Comparison of ENCODE assay signal across 17 cellular contexts in the genomic region with DNA sequence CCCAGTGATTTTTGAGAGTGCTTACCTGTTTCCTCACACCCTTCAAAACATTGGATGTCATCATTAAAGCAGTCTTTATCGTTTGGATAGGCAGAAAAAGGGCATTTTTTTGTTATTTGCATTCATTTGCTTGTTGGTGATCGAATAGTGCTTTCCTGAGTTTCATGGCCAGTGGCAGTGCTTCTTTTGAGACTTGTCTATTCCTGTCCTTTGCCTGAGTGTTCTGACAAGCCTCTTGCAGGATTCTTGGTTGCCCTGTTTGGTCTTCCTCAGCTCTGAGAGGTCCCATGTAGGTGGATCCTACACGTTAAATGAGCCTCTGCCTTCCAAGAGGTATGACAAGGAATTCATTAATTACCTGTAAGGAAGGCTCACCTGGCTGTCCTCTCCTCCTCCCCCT. TPM values are rescaled to one million over a fixed set of nuclear protein-coding genes. Genes with fewer than 3 reads are reported as not detected.
DNase-seq lines count a peak whose midpoint lies in the region; ATAC-seq and TF ChIP-seq lines count a peak whose summit lies in the region.
"Had no signal": no experiment of that assay in that cellular context is flagged by ENCODE, and none has a peak within 500 bp of the region (broad histone marks: within the 10 kb centered on the region; RNA-seq: fewer than 3 reads in every experiment).

No MANE protein-coding gene starts in this region.

- intact Hi-C loops in Caco-2 (cut with micrococcal nuclease; ENCODE audit: unreplicated experiment) = no loop called here
- intact Hi-C loops in activated naive CD4-positive, alpha-beta T cell treated with anti-CD3 and anti-CD28 coated beads for 36 hours (cut with micrococcal nuclease) = no loop called here

- no peak overlapping the region for H3K4me3 ChIP-seq in BLaER1
- no peak overlapping the region for H3K4me3 ChIP-seq in RWPE2 (ENCODE audit: severe bottlenecking)
- no peak overlapping the region for H3K4me3 ChIP-seq in epithelial cell of esophagus (ENCODE audit: low read length)
- H3K4me3 ChIP-seq in Caco-2 (ENCODE audit: low read depth, low read length) = no peak overlapping the region
- H3K4me3 ChIP-seq: BLaER1 treated with 17β-estradiol and CSF1 and Interleukin-3, amounts not matched to agents 10 nM and 100 nM; GM12878 had no signal

- H3K9me3 ChIP-seq in BLaER1 = no peaks in the 10 kb centered on the region
- no peaks in the 10 kb centered on the region for H3K9me3 ChIP-seq in RWPE2 (ENCODE audit: severe bottlenecking)
- no peaks in the 10 kb centered on the region for H3K9me3 ChIP-seq in Caco-2
- H3K9me3 ChIP-seq: BLaER1 treated with 17β-estradiol and CSF1 and Interleukin-3, amounts not matched to agents 10 nM and 100 nM had no signal

- H3K27ac Mint-ChIP-seq in Caco-2 (ENCODE audit: unreplicated experiment) = no peak overlapping the region
- H3K27ac Mint-ChIP-seq in activated naive CD4-positive, alpha-beta T cell treated with anti-CD3 and anti-CD28 coated beads for 36 hours = no peak overlapping the region
- H3K27ac Mint-ChIP-seq: CD8-positive, alpha-beta T cell; H9 had no signal

- H3K4me1 ChIP-seq in BLaER1 (peaks cover 95% of the 10 kb centered on the region), RWPE2 (ENCODE audit: insufficient read depth, poor library complexity, severe bottlenecking) (peaks cover 32% of the 10 kb centered on the region), foreskin keratinocyte (peaks cover 43% of the 10 kb centered on the region), Caco-2 (peaks cover 9% of the 10 kb centered on the region; the same call in 1 of the 2 replicates)

- ATAC-seq in RWPE2 (ENCODE audit: low read depth) (no peak), foreskin keratinocyte (no peak)
- ATAC-seq: CD8-positive, alpha-beta T cell; GM12878 had no signal

- H3K27me3 ChIP-seq in BLaER1 = no peaks in the 10 kb centered on the region
- H3K27me3 ChIP-seq in RWPE2 (ENCODE audit: insufficient read depth, poor library complexity, severe bottlenecking) = no peaks in the 10 kb centered on the region
- H3K27me3 ChIP-seq in foreskin keratinocyte = no peaks in the 10 kb centered on the region
- no peaks in the 10 kb centered on the region for H3K27me3 ChIP-seq in Caco-2 (replicated peaks; ENCODE audit: control insufficient read depth, insufficient read depth, low read length)

- H3K36me3 Mint-ChIP-seq in Caco-2 (ENCODE audit: insufficient read depth, unreplicated experiment) = no peaks in the 10 kb centered on the region
- no peaks in the 10 kb centered on the region for H3K36me3 Mint-ChIP-seq in activated naive CD4-positive, alpha-beta T cell treated with anti-CD3 and anti-CD28 coated beads for 36 hours (ENCODE audit: low read depth)
- H3K36me3 Mint-ChIP-seq: CD8-positive, alpha-beta T cell had no signal

- no peaks in the 10 kb centered on the region for H3K9me3 Mint-ChIP-seq in Caco-2 (ENCODE audit: unreplicated experiment)
- H3K9me3 Mint-ChIP-seq in activated naive CD4-positive, alpha-beta T cell treated with anti-CD3 and anti-CD28 coated beads for 36 hours = no peaks in the 10 kb centered on the region
- H3K9me3 Mint-ChIP-seq: CD8-positive, alpha-beta T cell; H9 had no signal

- H3K36me3 ChIP-seq in BLaER1 (0 out of 2 replicates have a peak, but pooled peaks cover 4% of the 10 kb centered on the region), RWPE2 (ENCODE audit: low read depth) (no peaks in the 10 kb centered on the region; the same call in 1 of the 2 replicates), Caco-2 (ENCODE audit: control insufficient read depth, insufficient read depth, low read length) (no peaks in the 10 kb centered on the region)
- H3K36me3 ChIP-seq: BLaER1 treated with 17β-estradiol and CSF1 and Interleukin-3, amounts not matched to agents 10 nM and 100 nM had no signal

- no peaks in the 10 kb centered on the region for H3K27me3 Mint-ChIP-seq in Caco-2 (ENCODE audit: insufficient read depth, unreplicated experiment)
- H3K27me3 Mint-ChIP-seq in activated naive CD4-positive, alpha-beta T cell treated with anti-CD3 and anti-CD28 coated beads for 36 hours (ENCODE audit: low read depth) = peaks cover 18% of the 10 kb centered on the region

- peaks cover 94% of the 10 kb centered on the region for H4K20me1 ChIP-seq in BLaER1

- H3K4me3 Mint-ChIP-seq in Caco-2 (ENCODE audit: unreplicated experiment) = no peak overlapping the region
- H3K4me3 Mint-ChIP-seq in activated naive CD4-positive, alpha-beta T cell treated with anti-CD3 and anti-CD28 coated beads for 36 hours = no peak overlapping the region
- H3K4me3 Mint-ChIP-seq: CD8-positive, alpha-beta T cell; H9 had no signal

- BruUV-seq in Caco-2 (replicated peaks; lab: Mats Ljungman, UMichigan) = no TSS peak

- peak overlapping the region; percentile 42; the same call in 1 of the 2 replicates for H3K4me2 ChIP-seq in BLaER1

- DNase-seq in RWPE2 (ENCODE audit: low spot score) (no peak), epithelial cell of esophagus (ENCODE audit: low read depth) (peak; percentile 79), foreskin keratinocyte (peak in 1 of 2 donors; percentile 67), Caco-2 (no peak), NCI-H2227 treated with DMSO at 0.1 percent for 48 hours (lab: John Stamatoyannopoulos, UW) (no peak)
- DNase-seq in activated naive CD4-positive, alpha-beta T cell treated with anti-CD3 and anti-CD28 coated beads for 36 hours = no peak
- DNase-seq: 8988T; CD8-positive, alpha-beta T cell; DMS 273 treated with DMSO at 0.1 percent for 48 hours; DMS53; DND-41; EL; H9 had no signal

- POLR2A ChIA-PET in Caco-2 (lab: Charles Lee) = no interaction called here

- no peaks in the 10 kb centered on the region for H3K4me1 Mint-ChIP-seq in Caco-2 (ENCODE audit: low read depth, unreplicated experiment)
- H3K4me1 Mint-ChIP-seq in activated naive CD4-positive, alpha-beta T cell treated with anti-CD3 and anti-CD28 coated beads for 36 hours (ENCODE audit: low read depth) = no peaks in the 10 kb centered on the region

- CTCF ChIA-PET in Caco-2 (lab: Charles Lee) = no interaction called here
- CTCF ChIA-PET in activated naive CD4-positive, alpha-beta T cell treated with anti-CD3 and anti-CD28 coated beads for 36 hours (lab: Charles Lee) = no interaction called here

- H3K9ac ChIP-seq in BLaER1 = no peak overlapping the region
- H3K9ac ChIP-seq: BLaER1 treated with 17β-estradiol and CSF1 and Interleukin-3, amounts not matched to agents 10 nM and 100 nM had no signal

- TF ChIP-seq CTCF in RWPE2 (IDR thresholded peaks at IDR 0.05; ENCODE audit: poor library complexity, severe bottlenecking) (no peak), epithelial cell of esophagus (IDR thresholded peaks at IDR 0.05; ENCODE audit: insufficient read depth, low read depth, low read length, missing control alignments) (no peak), foreskin keratinocyte (conservative IDR thresholded peaks at IDR 0.05) (no peak), Caco-2 (IDR thresholded peaks at IDR 0.05; ENCODE audit: insufficient read depth in 1 of 2, low read depth in 1 of 2, low read length in 1 of 2, severe bottlenecking in 1 of 2, unreplicated experiment in 1 of 2) (no peak)

- H3K27ac ChIP-seq in BLaER1 = no peak overlapping the region
- H3K27ac ChIP-seq in RWPE2 (ENCODE audit: poor library complexity, severe bottlenecking) = peak overlapping the region; percentile 23
- peak overlapping the region; percentile 41 for H3K27ac ChIP-seq in foreskin keratinocyte
- H3K27ac ChIP-seq: BLaER1 treated with 17β-estradiol and CSF1 and Interleukin-3, amounts not matched to agents 10 nM and 100 nM; HL-60 had no signal

RNA-seq across cellular contexts. Expression of a gene that starts 52.8 kb away (rescaled TPM):
- total RNA-seq in foreskin keratinocyte (26.5 and 26.6 TPM in 2 replicates), Caco-2 (2022) (18.0 and 26.0 TPM in 2 replicates)
- polyA plus RNA-seq in foreskin keratinocyte = 12.5 and 14.1 TPM in 2 replicates
- under 1 TPM in 1 of 2 experiments, not detected in 1; 0.35 TPM for total RNA-seq in activated naive CD4-positive, alpha-beta T cell treated with anti-CD3 and anti-CD28 coated beads for 36 hours

Comparison
In these comparisons a context has a peak if more than half of its experiments do, and no peak if none do; other contexts are left out.
1. RNA of a gene that starts 52.8 kb away (total RNA-seq): 26.5 to 26.6 TPM in foreskin keratinocyte and 18.0 to 26.0 TPM in Caco-2; 0.35 TPM in activated naive CD4-positive, alpha-beta T cell treated with anti-CD3 and anti-CD28 coated beads for 36 hours; every median in the first group is over 10 times any median in the second.